In genomic region chr13:81334481-81334880, GRCh38 we compare ENCODE assay signal across 24 cellular contexts.
"Had no signal": no experiment of that assay in that cellular context is flagged by ENCODE, and none has a peak within 500 bp of the region (broad histone marks: within the 10 kb centered on the region; RNA-seq: fewer than 3 reads in every experiment).

No MANE protein-coding gene starts in this region.

- H3K9ac ChIP-seq: neural progenitor cell, parathyroid adenoma had no signal

- ATAC-seq: natural killer cell; psoas muscle; right cardiac atrium; right lobe of liver; stimulated activated effector memory CD8-positive, alpha-beta T cell treated with anti-CD3 and anti-CD28 coated beads, Interleukin-12 subunit alpha, Interleukin-12 subunit beta, amount 100 ng/mL, for 72 hours; stimulated activated naive B cell treated with anti-CD40 and anti-IgM and Interleukin-4, amounts not matched to agents 10 μg/mL and 1 μg/mL and 100 μg/mL, for 72 hours; upper lobe of right lung had no signal

- DNase-seq: natural killer cell; occipital lobe; ovary; posterior cingulate gyrus; psoas muscle; right cardiac atrium; right lobe of liver; sigmoid colon; small intestine; stimulated activated CD4-positive, alpha-beta T cell treated with anti-CD3 and anti-CD28 coated beads, Interleukin-15, amount 100 ng/mL, for 24 hours; stimulated activated CD4-positive, alpha-beta T cell treated with anti-CD3 and anti-CD28 coated beads, Interleukin-2, amount 100 ng/mL, for 24 hours; stimulated activated CD4-positive, alpha-beta T cell treated with anti-CD3 and anti-CD28 coated beads, Interleukin-2, amount 100 ng/mL, for 48 hours; stimulated activated CD4-positive, alpha-beta T cell treated with anti-CD3 and anti-CD28 coated beads, Interleukin-4, amount 100 ng/mL, for 24 hours; stimulated activated naive B cell treated with anti-CD40 and anti-IgM and Interleukin-4, amounts not matched to agents 10 μg/mL and 1 μg/mL and 100 μg/mL, for 72 hours; stimulated activated naive CD4-positive, alpha-beta T cell treated with Interleukin-2 at 50 U/mL for 16 hours; stomach; thyroid gland; upper lobe of right lung; uterus had no signal

- FAIRE-seq: small intestine had no signal

- H3K4me1 ChIP-seq: neural progenitor cell, parathyroid adenoma, psoas muscle, right lobe of liver, sigmoid colon, stomach, thyroid gland, tibial nerve, upper lobe of right lung, uterus had no signal

- H3K36me3 ChIP-seq: neural progenitor cell, ovary, right lobe of liver, sigmoid colon, stomach, thoracic aorta, thyroid gland, tibial nerve, upper lobe of right lung, uterus had no signal

- H3K27me3 ChIP-seq: neural progenitor cell, ovary, right lobe of liver, sigmoid colon, stomach, thyroid gland, tibial nerve, upper lobe of right lung, uterus had no signal

- H3K9me3 ChIP-seq: ovary, psoas muscle, right lobe of liver, thoracic aorta, thyroid gland, upper lobe of right lung, uterus had no signal

- H3K79me2 ChIP-seq: parathyroid adenoma had no signal

- H3K4me3 ChIP-seq: neural progenitor cell, ovary, psoas muscle, right lobe of liver, sigmoid colon, stomach, thoracic aorta, thyroid gland, tibial nerve, upper lobe of right lung, uterus had no signal

- H2AFZ ChIP-seq: neural progenitor cell, parathyroid adenoma had no signal

- H3K27ac ChIP-seq: neural progenitor cell, ovary, parathyroid adenoma, psoas muscle, right lobe of liver, sigmoid colon, stomach, thoracic aorta, thyroid gland, tibial nerve, upper lobe of right lung, uterus had no signal

- H3K4me2 ChIP-seq: neural progenitor cell had no signal
